ENCODE assay signal across 7 cellular contexts in genomic region chr9:35611230-35611797, GRCh38. TPM values are rescaled to one million over a fixed set of nuclear protein-coding genes. Genes with fewer than 3 reads are reported as not detected.
A peak's percentile ranks its signal among the peaks of the same experiment; 100 is the strongest.
DNase-seq lines count a peak whose midpoint lies in the region; TF ChIP-seq lines count a peak whose summit lies in the region.

No MANE protein-coding gene starts in this region.

- H3K9me3 Mint-ChIP-seq in MCF 10A (ENCODE audit: unreplicated experiment): no peaks in the 10 kb centered on the region

- peaks cover 27% of the 10 kb centered on the region for H3K36me3 Mint-ChIP-seq in MCF 10A (ENCODE audit: insufficient read depth, unreplicated experiment)

- no peak overlapping the region for H3K27ac Mint-ChIP-seq in MCF 10A (ENCODE audit: low read depth, unreplicated experiment)

- CTCF ChIA-PET in MCF 10A (lab: Yijun Ruan, JAX): interaction anchor here (0.6 to 3.2 kb wide), 21 partner anchors 8 to 564 kb away, joined by 3 to 24 read pairs (median 3); partner anchors contain the start of genes CCDC107 and RMRP

- intact Hi-C loops in MCF 10A (cut with micrococcal nuclease): no loop called here

- TF ChIP-seq CTCF in GM12872 (IDR thresholded peaks at IDR 0.05; ENCODE audit: insufficient read depth, low read depth, low read length) (peak; percentile 83), HL-60 (IDR thresholded peaks at IDR 0.05; ENCODE audit: insufficient read depth, low read length) (peak; percentile 38), MCF 10A (IDR thresholded peaks at IDR 0.05; ENCODE audit: unreplicated experiment) (peak; percentile 54)

- H3K27me3 Mint-ChIP-seq in MCF 10A (ENCODE audit: insufficient read depth, unreplicated experiment): peaks cover 30% of the 10 kb centered on the region

- no peak overlapping the region for H3K4me3 ChIP-seq in HL-60 (replicated peaks; ENCODE audit: insufficient read depth, low read length)

- no peaks in the 10 kb centered on the region for H3K27me3 ChIP-seq in HL-60 (ENCODE audit: insufficient read depth, poor library complexity, severe bottlenecking)

- H3K4me3 Mint-ChIP-seq in MCF 10A (ENCODE audit: unreplicated experiment): no peak overlapping the region

- H3K4me1 Mint-ChIP-seq in MCF 10A (ENCODE audit: insufficient read depth, unreplicated experiment): peaks cover 7% of the 10 kb centered on the region

- H3K27ac ChIP-seq in HL-60 (replicated peaks): no peak overlapping the region

- POLR2A ChIA-PET in MCF 10A (lab: Yijun Ruan, JAX): interaction anchor here (0.5 to 0.6 kb wide), 2 partner anchors 586 to 1263 kb away, joined by 3 to 4 read pairs; no protein-coding TSS in a partner anchor

- peak in 1 of 2 experiments; percentile 50 for DNase-seq in HL-60 (ENCODE audit: low read depth in 1 of 2, low spot score in 1 of 2)
- DNase-seq in T-helper 1 cell: peak in 4 of 5 donors; percentile 29 to 52 (median 44)
- peak; percentile 44 for DNase-seq in MCF 10A (ENCODE audit: unreplicated experiment)
- DNase-seq in kidney tubule cell (ENCODE audit: low spot score): peak; percentile 42
- peak in 2 of 3 donors; percentile 35 to 45 for DNase-seq in stimulated activated CD4-positive, alpha-beta T cell treated with anti-CD3 and anti-CD28 coated beads, TNF-alpha, amount 100 ng/mL, for 48 hours (ENCODE audit: low read depth in 3 of 3)
- no peak for DNase-seq in DMS153 (lab: John Stamatoyannopoulos, UW)

- BruUV-seq in MCF 10A (replicated peaks; lab: Mats Ljungman, UMichigan): no TSS peak

RNA-seq across cellular contexts. Expression of gene TESK1, which starts 6.3 kb away (rescaled TPM):
- total RNA-seq in MCF 10A (2022): 32.1 and 41.9 TPM in 2 replicates

RNA-seq across cellular contexts. Expression of gene CD72, which starts 6.9 kb away (rescaled TPM):
- 1.6 and 1.8 TPM in 2 replicates for total RNA-seq in MCF 10A (2022)

RNA-seq across cellular contexts. Expression of gene SIT1, which starts 39.4 kb away (rescaled TPM):
- total RNA-seq in MCF 10A (2022): not detected in 2 replicates

RNA-seq across cellular contexts. Expression of gene RMRP, which starts 46.5 kb away (rescaled TPM):
- 13,245 and 17,503 TPM in 2 replicates for total RNA-seq in MCF 10A (2022)

RNA-seq across cellular contexts. Expression of gene CCDC107, which starts 46.8 kb away (rescaled TPM):
- 10.6 and 12.5 TPM in 2 replicates for total RNA-seq in MCF 10A (2022)
